ENCODE assay signal across 26 cellular contexts in genomic region chr14:100994757-100995156, GRCh38.
"Had no signal": no experiment of that assay in that cellular context is flagged by ENCODE, and none has a peak within 500 bp of the region (broad histone marks: within the 10 kb centered on the region; RNA-seq: fewer than 3 reads in every experiment).

No MANE protein-coding gene starts in this region.

- H3K4me3 Mint-ChIP-seq: activated naive CD8-positive, alpha-beta T cell; activated T-cell treated with anti-CD3 and anti-CD28 coated beads, Interleukin-2, amount 50 U/mL, for 24 hours; activated T-helper 17 cell treated with anti-CD3 and anti-CD28 coated beads, Interleukin-2, amount 50 U/mL, for 72 hours; central memory CD8-positive, alpha-beta T cell; immature natural killer cell; mesothelial cell of epicardium; naive thymus-derived CD8-positive, alpha-beta T cell; neural progenitor cell; type B pancreatic cell; WTC11 had no signal

- H3K27ac Mint-ChIP-seq: activated naive CD8-positive, alpha-beta T cell; activated T-cell treated with anti-CD3 and anti-CD28 coated beads, Interleukin-2, amount 50 U/mL, for 24 hours; activated T-helper 17 cell treated with anti-CD3 and anti-CD28 coated beads, Interleukin-2, amount 50 U/mL, for 72 hours; immature natural killer cell; mesothelial cell of epicardium; naive thymus-derived CD8-positive, alpha-beta T cell; neural progenitor cell; type B pancreatic cell; WTC11 had no signal

- H3K4me1 Mint-ChIP-seq: activated T-helper 17 cell treated with anti-CD3 and anti-CD28 coated beads, Interleukin-2, amount 50 U/mL, for 72 hours; central memory CD8-positive, alpha-beta T cell; immature natural killer cell; mesothelial cell of epicardium; naive thymus-derived CD8-positive, alpha-beta T cell; neural progenitor cell; WTC11 had no signal

- ATAC-seq: activated T-helper 17 cell treated with anti-CD3 and anti-CD28 coated beads, Interleukin-2, amount 50 U/mL, for 72 hours; left lung; naive thymus-derived CD8-positive, alpha-beta T cell; WTC11 had no signal

- H3K36me3 Mint-ChIP-seq: activated naive CD8-positive, alpha-beta T cell; immature natural killer cell; mesothelial cell of epicardium; neural progenitor cell; type B pancreatic cell had no signal

- H3K27ac ChIP-seq: ascending aorta, dorsolateral prefrontal cortex, esophagus squamous epithelium, left lung, neural progenitor cell, sigmoid colon, spleen, thoracic aorta, vagina had no signal

- H3K9me3 Mint-ChIP-seq: activated T-cell treated with anti-CD3 and anti-CD28 coated beads, Interleukin-2, amount 50 U/mL, for 24 hours; activated T-helper 17 cell treated with anti-CD3 and anti-CD28 coated beads, Interleukin-2, amount 50 U/mL, for 72 hours; central memory CD8-positive, alpha-beta T cell; neural progenitor cell; type B pancreatic cell had no signal

- DNase-seq: activated CD4-positive, alpha-beta T cell treated with anti-CD3 and anti-CD28 coated beads, Interleukin-2, amount 50 U/mL, for 4 hours; activated CD8-positive, alpha-beta memory T cell treated with anti-CD3 and anti-CD28 coated beads for 24 hours; activated CD8-positive, alpha-beta memory T cell treated with anti-CD3 and anti-CD28 coated beads, Interleukin-2, amount 50 U/mL, for 4 hours; activated T-cell treated with anti-CD3 and anti-CD28 coated beads, Interleukin-2, amount 50 U/mL, for 24 hours; adrenal gland; dorsolateral prefrontal cortex; esophagus squamous epithelium; immature natural killer cell; left lung; naive thymus-derived CD8-positive, alpha-beta T cell; posterior cingulate gyrus; sigmoid colon; spleen; stimulated activated CD4-positive, alpha-beta T cell treated with anti-CD3 and anti-CD28 coated beads, Interleukin-4, amount 100 ng/mL, for 1 hour; stimulated activated naive CD4-positive, alpha-beta T cell treated with Interleukin-2 at 50 U/mL for 16 hours; T1000 had no signal
